28 cellular contexts compared by ENCODE assay signal in the genomic region with DNA sequence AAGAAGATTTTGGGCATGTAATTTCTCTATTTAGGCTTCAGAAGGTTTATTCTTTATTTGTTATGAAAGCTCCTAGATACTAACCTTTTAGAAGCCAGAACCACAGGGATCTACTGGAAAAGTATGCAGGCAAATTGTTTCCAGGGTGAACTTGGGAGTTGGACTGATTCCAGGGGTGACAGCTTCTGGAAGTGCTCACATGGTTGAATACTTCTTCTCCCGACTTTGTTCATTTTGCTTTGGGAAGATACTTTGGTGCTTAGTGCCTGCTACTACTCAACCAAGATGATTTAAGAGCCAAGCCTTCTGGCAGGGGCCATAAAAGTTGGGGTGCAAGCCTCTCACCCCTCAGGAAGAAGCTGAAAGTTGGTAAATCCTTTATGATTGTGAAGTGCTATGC.
"Had no signal": no experiment of that assay in that cellular context is flagged by ENCODE, and none has a peak within 500 bp of the region (broad histone marks: within the 10 kb centered on the region; RNA-seq: fewer than 3 reads in every experiment).

No MANE protein-coding gene starts in this region.

- H3K4me3 ChIP-seq: colonic mucosa, coronary artery, dorsolateral prefrontal cortex, esophagus muscularis mucosa, esophagus squamous epithelium, gastrocnemius medialis, gastroesophageal sphincter, heart left ventricle, heart right ventricle had no signal

- H3K27ac Mint-ChIP-seq: dendritic cell treated with granulocyte-macrophage colony-stimulating factor and Interleukin-4, amounts not matched to agents 40 ng/mL and 50 ng/mL, for 4 days; effector memory CD8-positive, alpha-beta T cell; endodermal cell had no signal

- DNase-seq: colonic mucosa; cortex of kidney; dermis blood vessel endothelial cell; dorsolateral prefrontal cortex; effector CD4-positive, alpha-beta T cell; effector CD8-positive, alpha-beta T cell; effector memory CD4-positive, alpha-beta T cell; effector memory CD8-positive, alpha-beta T cell; endodermal cell; erythroblast; esophagus squamous epithelium; foreskin fibroblast; foreskin keratinocyte; foreskin melanocyte; gastrocnemius medialis; glutamatergic neuron; head of caudate nucleus; heart left ventricle; heart right ventricle had no signal

- H3K4me1 ChIP-seq: colonic mucosa, esophagus muscularis mucosa, esophagus squamous epithelium, foreskin keratinocyte, gastrocnemius medialis, gastroesophageal sphincter, heart left ventricle, heart right ventricle had no signal

- H3K27me3 ChIP-seq: colonic mucosa, esophagus muscularis mucosa, esophagus squamous epithelium, foreskin keratinocyte, gastrocnemius medialis, gastroesophageal sphincter, heart left ventricle, heart right ventricle had no signal

- H3K27ac ChIP-seq: colonic mucosa, coronary artery, dorsolateral prefrontal cortex, epithelial cell of prostate, esophagus muscularis mucosa, esophagus squamous epithelium, foreskin keratinocyte, gastrocnemius medialis, gastroesophageal sphincter, heart left ventricle, heart right ventricle had no signal

- H3K27me3 Mint-ChIP-seq: dendritic cell treated with granulocyte-macrophage colony-stimulating factor and Interleukin-4, amounts not matched to agents 40 ng/mL and 50 ng/mL, for 4 days; effector memory CD8-positive, alpha-beta T cell had no signal

- H3K9me3 Mint-ChIP-seq: dendritic cell treated with granulocyte-macrophage colony-stimulating factor and Interleukin-4, amounts not matched to agents 40 ng/mL and 50 ng/mL, for 4 days; effector memory CD8-positive, alpha-beta T cell had no signal

- H3K4me1 Mint-ChIP-seq: endodermal cell had no signal

- H3K9me3 ChIP-seq: colonic mucosa, esophagus muscularis mucosa, esophagus squamous epithelium, gastrocnemius medialis, gastroesophageal sphincter, heart left ventricle had no signal

- H3K4me3 Mint-ChIP-seq: dendritic cell treated with granulocyte-macrophage colony-stimulating factor and Interleukin-4, amounts not matched to agents 40 ng/mL and 50 ng/mL, for 4 days; effector memory CD8-positive, alpha-beta T cell; endodermal cell had no signal

- FAIRE-seq: endometrium, endothelial cell of umbilical vein, frontal cortex had no signal

- H3K36me3 ChIP-seq: colonic mucosa, esophagus muscularis mucosa, esophagus squamous epithelium, gastrocnemius medialis, gastroesophageal sphincter, heart left ventricle, heart right ventricle had no signal

- ATAC-seq: effector memory CD8-positive, alpha-beta T cell; esophagus mucosa; foreskin keratinocyte; gastrocnemius medialis; gastroesophageal sphincter; heart left ventricle; heart right ventricle had no signal
